8 cellular contexts compared by ENCODE assay signal in the genomic region with DNA sequence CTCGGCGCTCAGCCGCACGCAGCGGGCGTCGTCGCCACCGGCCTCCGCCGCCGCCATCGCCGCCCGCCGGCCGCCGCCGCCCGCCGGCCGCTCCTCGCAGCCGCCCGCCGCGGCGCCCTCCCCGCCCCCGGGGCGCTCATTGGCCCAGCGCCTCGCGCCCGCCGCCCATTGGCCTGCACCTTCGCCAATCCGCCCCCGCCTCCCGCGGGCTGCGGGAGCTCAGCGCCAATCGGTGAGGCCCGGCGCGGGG. TPM values are rescaled to one million over a fixed set of nuclear protein-coding genes. Genes with fewer than 3 reads are reported as not detected.
A peak's percentile ranks its signal among the peaks of the same experiment; 100 is the strongest.
DNase-seq lines count a peak whose midpoint lies in the region; ATAC-seq and TF ChIP-seq lines count a peak whose summit lies in the region.

A gene with protein sequence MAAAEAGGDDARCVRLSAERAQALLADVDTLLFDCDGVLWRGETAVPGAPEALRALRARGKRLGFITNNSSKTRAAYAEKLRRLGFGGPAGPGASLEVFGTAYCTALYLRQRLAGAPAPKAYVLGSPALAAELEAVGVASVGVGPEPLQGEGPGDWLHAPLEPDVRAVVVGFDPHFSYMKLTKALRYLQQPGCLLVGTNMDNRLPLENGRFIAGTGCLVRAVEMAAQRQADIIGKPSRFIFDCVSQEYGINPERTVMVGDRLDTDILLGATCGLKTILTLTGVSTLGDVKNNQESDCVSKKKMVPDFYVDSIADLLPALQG (minus strand): TSS at position 120 of the 250 bp plus-strand sequence. CDS start 63 bp downstream, at position 57.

- peaks cover 21% of the 10 kb centered on the region for H3K4me1 Mint-ChIP-seq in osteocyte (ENCODE audit: unreplicated experiment)

- peak within 1 kb of the TSS; percentile 74 for H3K4me3 Mint-ChIP-seq in osteocyte (ENCODE audit: unreplicated experiment)

- no peaks in the 10 kb centered on the region for H3K27me3 Mint-ChIP-seq in osteocyte (ENCODE audit: unreplicated experiment)

- no peaks in the 10 kb centered on the region for H3K27me3 ChIP-seq in SU-DHL-6 (ENCODE audit: low read length)

- TF ChIP-seq CTCF in GM12875 (IDR thresholded peaks at IDR 0.05; ENCODE audit: borderline replicate concordance, insufficient read depth, low read depth, low read length) (no peak), SU-DHL-6 (IDR thresholded peaks at IDR 0.05; ENCODE audit: insufficient read depth, low read length, poor library complexity, severe bottlenecking) (no peak), fibroblast of villous mesenchyme (IDR thresholded peaks at IDR 0.05; ENCODE audit: insufficient read depth, low read depth, low read length) (no peak), osteocyte (IDR thresholded peaks at IDR 0.05) (no peak)

- peaks cover 3% of the 10 kb centered on the region for H3K36me3 Mint-ChIP-seq in osteocyte (ENCODE audit: unreplicated experiment)

- H3K79me2 ChIP-seq in SU-DHL-6 (ENCODE audit: insufficient read depth, low read length): peaks cover 18% of the 10 kb centered on the region

- no peaks in the 10 kb centered on the region for H3K9me3 ChIP-seq in SU-DHL-6 (ENCODE audit: insufficient read depth, low read length)

- DNase-seq in fibroblast of villous mesenchyme (ENCODE audit: low read depth) (no peak), osteocyte (ENCODE audit: extremely low spot score, unreplicated experiment) (no peak), amygdala (lab: John Stamatoyannopoulos, UW) (no peak), COLO829 (ENCODE audit: low spot score) (no peak), anterior cingulate cortex (lab: John Stamatoyannopoulos, UW) (no peak)

- H3K4me2 ChIP-seq in SU-DHL-6 (ENCODE audit: low read depth, low read length, poor library complexity, severe bottlenecking): peak within 1 kb of the TSS; percentile 77

- H3K36me3 ChIP-seq in SU-DHL-6 (ENCODE audit: low read length): no peaks in the 10 kb centered on the region

- H3K9me2 ChIP-seq in SU-DHL-6 (replicated peaks; ENCODE audit: insufficient read depth, low read length): no peaks in the 10 kb centered on the region

- H3K9me3 Mint-ChIP-seq in osteocyte (ENCODE audit: unreplicated experiment): no peaks in the 10 kb centered on the region

- peak within 1 kb of the TSS; percentile 98 for H3K9ac ChIP-seq in SU-DHL-6 (ENCODE audit: low read length)

- peaks cover 16% of the 10 kb centered on the region; the same call in 1 of the 2 replicates for H3F3A ChIP-seq in SU-DHL-6 (ENCODE audit: insufficient read depth)

- no peaks in the 10 kb centered on the region for H4K20me1 ChIP-seq in SU-DHL-6 (ENCODE audit: low read depth, low read length)

- H2AFZ ChIP-seq in SU-DHL-6 (ENCODE audit: low read depth, low read length, severe bottlenecking): peak within 1 kb of the TSS; percentile 83

- peak within 1 kb of the TSS; percentile 80 for H3K27ac ChIP-seq in SU-DHL-6 (ENCODE audit: low read depth, low read length)

- H3K27ac Mint-ChIP-seq in osteocyte (ENCODE audit: unreplicated experiment): peak within 1 kb of the TSS; percentile 90

- H3K4me3 ChIP-seq in GM12875 (ENCODE audit: low read depth, low read length) (peak within 1 kb of the TSS; percentile 90), SU-DHL-6 (ENCODE audit: insufficient read depth, low read length, poor library complexity, severe bottlenecking) (peak within 1 kb of the TSS; percentile 99), fibroblast of villous mesenchyme (ENCODE audit: low read depth, low read length) (peak within 1 kb of the TSS; percentile 82)

- peak; percentile 88 for ATAC-seq in HG02759 (IDR thresholded peaks at IDR 0.05; ENCODE audit: unreplicated experiment)

RNA-seq across cellular contexts. Expression of the gene that starts here (rescaled TPM):
- total RNA-seq in fibroblast of villous mesenchyme: 20.3 TPM in 2 replicates
- total RNA-seq in osteocyte: 14.1 and 15.0 TPM in 2 replicates
